ENCODE assay signal across 35 cellular contexts in genomic region chr9:121560921-121561320, GRCh38.
"Had no signal": no experiment of that assay in that cellular context is flagged by ENCODE, and none has a peak within 500 bp of the region (broad histone marks: within the 10 kb centered on the region; RNA-seq: fewer than 3 reads in every experiment).

No MANE protein-coding gene starts in this region.

- H3K36me3 Mint-ChIP-seq: activated CD4-positive, alpha-beta memory T cell treated with anti-CD3 and anti-CD28 coated beads for 36 hours; activated CD8-positive, alpha-beta memory T cell treated with anti-CD3 and anti-CD28 coated beads, Interleukin-2, amount 10 ng/mL, durations not matched to agents 7 days and 5 days; activated naive CD4-positive, alpha-beta T cell treated with anti-CD3 and anti-CD28 coated beads, Interleukin-2, amount 50 U/mL, for 24 hours; activated naive CD8-positive, alpha-beta T cell treated with anti-CD3 and anti-CD28 coated beads for 36 hours; brain had no signal

- ATAC-seq: activated CD4-positive, alpha-beta T cell treated with anti-CD3 and anti-CD28 coated beads for 36 hours; activated CD8-positive, alpha-beta memory T cell treated with anti-CD3 and anti-CD28 coated beads, Interleukin-2, amount 10 ng/mL, durations not matched to agents 7 days and 5 days; activated CD8-positive, alpha-beta T cell treated with anti-CD3 and anti-CD28 coated beads, Interleukin-2, amount 10 ng/mL, durations not matched to agents 7 days and 5 days; activated naive CD8-positive, alpha-beta T cell treated with anti-CD3 and anti-CD28 coated beads, Interleukin-2, amount 50 U/mL, for 24 hours; effector memory CD8-positive, alpha-beta T cell; esophagus mucosa; foreskin keratinocyte; gastrocnemius medialis; heart left ventricle; T-helper 17 cell had no signal

- DNase-seq: activated CD4-positive, alpha-beta memory T cell treated with anti-CD3 and anti-CD28 coated beads for 36 hours; activated CD4-positive, alpha-beta T cell treated with anti-CD3 and anti-CD28 coated beads for 36 hours; activated CD4-positive, alpha-beta T cell treated with anti-CD3 and anti-CD28 coated beads, Interleukin-2, amount 10 ng/mL, durations not matched to agents 24 days and 14 days; activated CD4-positive, CD25-positive, alpha-beta regulatory T cell; activated CD4-positive, CD25-positive, alpha-beta regulatory T cell treated with anti-CD3 and anti-CD28 coated beads, Interleukin-2, amount 50 U/mL, for 72 hours; activated CD8-positive, alpha-beta memory T cell treated with anti-CD3 and anti-CD28 coated beads, Interleukin-2, amount 10 ng/mL, durations not matched to agents 7 days and 5 days; activated CD8-positive, alpha-beta memory T cell treated with anti-CD3 and anti-CD28 coated beads, Interleukin-2, amount 50 U/mL, for 4 hours; activated CD8-positive, alpha-beta T cell treated with anti-CD3 and anti-CD28 coated beads, Interleukin-2, amount 10 ng/mL, durations not matched to agents 7 days and 5 days; activated effector memory CD4-positive, alpha-beta T cell treated with anti-CD3 and anti-CD28 coated beads, Interleukin-2, amount 50 U/mL, for 16 hours; activated naive CD4-positive, alpha-beta T cell treated with anti-CD3 and anti-CD28 coated beads for 36 hours; activated naive CD8-positive, alpha-beta T cell treated with anti-CD3 and anti-CD28 coated beads for 36 hours; activated naive CD8-positive, alpha-beta T cell treated with anti-CD3 and anti-CD28 coated beads, Interleukin-2, amount 50 U/mL, for 24 hours; activated T-cell treated with anti-CD3 and anti-CD28 coated beads, Interleukin-2, amount 50 U/mL, for 1 hour; activated T-cell treated with anti-CD3 and anti-CD28 coated beads, Interleukin-2, amount 50 U/mL, for 48 hours; dermis blood vessel endothelial cell; effector CD4-positive, alpha-beta T cell; effector memory CD8-positive, alpha-beta T cell; foreskin keratinocyte; gastrocnemius medialis; glutamatergic neuron; heart left ventricle; T-helper 1 cell; T-helper 17 cell; T1000 had no signal

- H3K9me3 Mint-ChIP-seq: activated CD4-positive, alpha-beta memory T cell treated with anti-CD3 and anti-CD28 coated beads for 36 hours; activated CD4-positive, alpha-beta T cell treated with anti-CD3 and anti-CD28 coated beads, Interleukin-2, amount 10 ng/mL, durations not matched to agents 24 days and 14 days; activated naive CD4-positive, alpha-beta T cell treated with anti-CD3 and anti-CD28 coated beads for 36 hours; activated naive CD4-positive, alpha-beta T cell treated with anti-CD3 and anti-CD28 coated beads, Interleukin-2, amount 50 U/mL, for 24 hours; activated naive CD8-positive, alpha-beta T cell treated with anti-CD3 and anti-CD28 coated beads for 36 hours; activated naive CD8-positive, alpha-beta T cell treated with anti-CD3 and anti-CD28 coated beads, Interleukin-2, amount 50 U/mL, for 24 hours; activated T-helper 1 cell treated with anti-CD3 and anti-CD28 coated beads, Interleukin-12 subunit alpha, Interleukin-12 subunit beta, Interleukin-2, Interleukin-4 antibody, amounts not matched to agents 30 ng/mL and 10 ng/mL and 1 ng/mL, durations not matched to agents 14 hours and 24 hours and 36 hours; activated T-helper 2 cell treated with anti-CD3 and anti-CD28 coated beads, Interferon-gamma antibody, Interleukin-2, Interleukin-4, amounts not matched to agents 10 μg/mL and 5 μg/mL and 100 μg/mL, durations not matched to agents 14 hours and 24 hours and 36 hours; central memory CD8-positive, alpha-beta T cell; effector memory CD8-positive, alpha-beta T cell; T-helper 2 cell treated with Interferon-gamma antibody and Interleukin-4, amounts not matched to agents 5 μg/mL and 100 μg/mL, for 36 hours had no signal

- H3K27ac Mint-ChIP-seq: activated CD4-positive, alpha-beta memory T cell treated with anti-CD3 and anti-CD28 coated beads for 36 hours; activated CD4-positive, alpha-beta T cell treated with anti-CD3 and anti-CD28 coated beads for 36 hours; activated CD4-positive, alpha-beta T cell treated with anti-CD3 and anti-CD28 coated beads, Interleukin-2, amount 10 ng/mL, durations not matched to agents 24 days and 14 days; activated CD8-positive, alpha-beta memory T cell treated with anti-CD3 and anti-CD28 coated beads, Interleukin-2, amount 10 ng/mL, durations not matched to agents 7 days and 5 days; activated CD8-positive, alpha-beta T cell treated with anti-CD3 and anti-CD28 coated beads, Interleukin-2, amount 10 ng/mL, durations not matched to agents 7 days and 5 days; activated naive CD4-positive, alpha-beta T cell treated with anti-CD3 and anti-CD28 coated beads for 36 hours; activated naive CD4-positive, alpha-beta T cell treated with anti-CD3 and anti-CD28 coated beads, Interleukin-2, amount 50 U/mL, for 24 hours; activated naive CD8-positive, alpha-beta T cell treated with anti-CD3 and anti-CD28 coated beads for 36 hours; activated naive CD8-positive, alpha-beta T cell treated with anti-CD3 and anti-CD28 coated beads, Interleukin-2, amount 50 U/mL, for 24 hours; activated T-helper 1 cell treated with anti-CD3 and anti-CD28 coated beads, Interleukin-12 subunit alpha, Interleukin-12 subunit beta, Interleukin-2, Interleukin-4 antibody, amounts not matched to agents 30 ng/mL and 10 ng/mL and 1 ng/mL, durations not matched to agents 14 hours and 24 hours and 36 hours; activated T-helper 2 cell treated with anti-CD3 and anti-CD28 coated beads, Interferon-gamma antibody, Interleukin-2, Interleukin-4, amounts not matched to agents 10 μg/mL and 5 μg/mL and 100 μg/mL, durations not matched to agents 14 hours and 24 hours and 36 hours; effector memory CD8-positive, alpha-beta T cell; T-helper 17 cell; T-helper 2 cell treated with Interferon-gamma antibody and Interleukin-4, amounts not matched to agents 5 μg/mL and 100 μg/mL, for 36 hours had no signal

- H3K27ac ChIP-seq: ascending aorta, breast epithelium, cardiac muscle cell, foreskin keratinocyte, gastrocnemius medialis, heart left ventricle had no signal

- H3K36me3 ChIP-seq: ascending aorta, breast epithelium, cardiac muscle cell, gastrocnemius medialis, heart left ventricle had no signal

- H3K27me3 ChIP-seq: ascending aorta, breast epithelium, cardiac muscle cell, foreskin keratinocyte, gastrocnemius medialis, heart left ventricle had no signal

- H3K27me3 Mint-ChIP-seq: activated CD4-positive, alpha-beta T cell treated with anti-CD3 and anti-CD28 coated beads for 36 hours had no signal

- H3K4me1 Mint-ChIP-seq: activated naive CD4-positive, alpha-beta T cell treated with anti-CD3 and anti-CD28 coated beads, Interleukin-2, amount 50 U/mL, for 24 hours; central memory CD8-positive, alpha-beta T cell had no signal

- H3K4me3 ChIP-seq: ascending aorta, breast epithelium, cardiac muscle cell, coronary artery, gastrocnemius medialis, heart left ventricle had no signal

- H3K9me3 ChIP-seq: ascending aorta, breast epithelium, gastrocnemius medialis, heart left ventricle had no signal

- H3K4me3 Mint-ChIP-seq: activated CD4-positive, alpha-beta memory T cell treated with anti-CD3 and anti-CD28 coated beads for 36 hours; activated CD4-positive, alpha-beta T cell treated with anti-CD3 and anti-CD28 coated beads for 36 hours; activated CD4-positive, alpha-beta T cell treated with anti-CD3 and anti-CD28 coated beads, Interleukin-2, amount 10 ng/mL, durations not matched to agents 24 days and 14 days; activated CD8-positive, alpha-beta memory T cell treated with anti-CD3 and anti-CD28 coated beads, Interleukin-2, amount 10 ng/mL, durations not matched to agents 7 days and 5 days; activated CD8-positive, alpha-beta T cell treated with anti-CD3 and anti-CD28 coated beads, Interleukin-2, amount 10 ng/mL, durations not matched to agents 7 days and 5 days; activated naive CD4-positive, alpha-beta T cell treated with anti-CD3 and anti-CD28 coated beads for 36 hours; activated naive CD4-positive, alpha-beta T cell treated with anti-CD3 and anti-CD28 coated beads, Interleukin-2, amount 50 U/mL, for 24 hours; activated naive CD8-positive, alpha-beta T cell treated with anti-CD3 and anti-CD28 coated beads for 36 hours; activated naive CD8-positive, alpha-beta T cell treated with anti-CD3 and anti-CD28 coated beads, Interleukin-2, amount 50 U/mL, for 24 hours; activated T-helper 1 cell treated with anti-CD3 and anti-CD28 coated beads, Interleukin-12 subunit alpha, Interleukin-12 subunit beta, Interleukin-2, Interleukin-4 antibody, amounts not matched to agents 30 ng/mL and 10 ng/mL and 1 ng/mL, durations not matched to agents 14 hours and 24 hours and 36 hours; brain; central memory CD8-positive, alpha-beta T cell; effector memory CD8-positive, alpha-beta T cell; T-helper 17 cell; T-helper 2 cell treated with Interferon-gamma antibody and Interleukin-4, amounts not matched to agents 5 μg/mL and 100 μg/mL, for 36 hours had no signal
